Comparison of ENCODE assay signal across 1 cellular context in genomic region chr22:35209203-35209602, GRCh38.
TF ChIP-seq lines count a peak whose summit lies in the region.

No MANE protein-coding gene starts in this region.

TF ChIP-seq in K562, 482 proteins besides CTCF, POLR2A, EP300 and RAD21 (continued from another document):
- TF ChIP-seq MNT (conservative IDR thresholded peaks at IDR 0.05) (peak in 1 of 2 experiments; percentile 59; a peak in 1 of 4 replicates), KLF16 (IDR thresholded peaks at IDR 0.05) (peak; percentile 79), ZBTB43 (CRISPR knock-in tag; IDR thresholded peaks at IDR 0.05) (no peak), PHF20 (IDR thresholded peaks at IDR 0.05; ENCODE audit: partially characterized antibody) (no peak), POLR3G (IDR thresholded peaks at IDR 0.05; ENCODE audit: extremely low read depth, insufficient read length, insufficient replicate concordance) (no peak), TEAD4 (IDR thresholded peaks at IDR 0.05; ENCODE audit: low read length) (peak; percentile 81), TEAD4 (CRISPR knock-in tag; IDR thresholded peaks at IDR 0.05; ENCODE audit: borderline replicate concordance) (no peak), MLX (CRISPR knock-in tag; conservative IDR thresholded peaks at IDR 0.05) (no peak), ESRRB (CRISPR knock-in tag; IDR thresholded peaks at IDR 0.05; ENCODE audit: borderline replicate concordance) (no peak), HLTF (IDR thresholded peaks at IDR 0.05) (no peak), FOXJ2 (tag; IDR thresholded peaks at IDR 0.05) (no peak), LCOR (CRISPR knock-in tag; IDR thresholded peaks at IDR 0.05) (no peak), E2F1 (CRISPR knock-in tag; IDR thresholded peaks at IDR 0.05) (no peak), ESRRA (IDR thresholded peaks at IDR 0.05; ENCODE audit: borderline replicate concordance, low read depth) (no peak), RCOR1 (IDR thresholded peaks at IDR 0.05; ENCODE audit: borderline replicate concordance in 1 of 2, low read depth in 2 of 2, low read length in 2 of 2) (peak in 1 of 2 experiments; percentile 47; a peak in 2 of 4 replicates), MBD1 (CRISPR knock-in tag; IDR thresholded peaks at IDR 0.05) (no peak), ADNP (tag; IDR thresholded peaks at IDR 0.05) (no peak), RFX7 (CRISPR knock-in tag; IDR thresholded peaks at IDR 0.05) (no peak), CREB3L1 (IDR thresholded peaks at IDR 0.05; ENCODE audit: borderline replicate concordance, low read depth) (no peak), RBM25 (IDR thresholded peaks at IDR 0.05; ENCODE audit: low read depth, low read length, severe bottlenecking) (no peak), ZNF785 (CRISPR knock-in tag; IDR thresholded peaks at IDR 0.05) (no peak), CCNT2 (IDR thresholded peaks at IDR 0.05; ENCODE audit: borderline replicate concordance, extremely low read depth, insufficient read length, low read depth, low read length) (peak; percentile 17), GATAD2A (IDR thresholded peaks at IDR 0.05) (no peak), C11orf30 (IDR thresholded peaks at IDR 0.05; ENCODE audit: low read depth) (no peak)
TF ChIP-seq in K562: peak in this region for 38.
